In the genomic region with DNA sequence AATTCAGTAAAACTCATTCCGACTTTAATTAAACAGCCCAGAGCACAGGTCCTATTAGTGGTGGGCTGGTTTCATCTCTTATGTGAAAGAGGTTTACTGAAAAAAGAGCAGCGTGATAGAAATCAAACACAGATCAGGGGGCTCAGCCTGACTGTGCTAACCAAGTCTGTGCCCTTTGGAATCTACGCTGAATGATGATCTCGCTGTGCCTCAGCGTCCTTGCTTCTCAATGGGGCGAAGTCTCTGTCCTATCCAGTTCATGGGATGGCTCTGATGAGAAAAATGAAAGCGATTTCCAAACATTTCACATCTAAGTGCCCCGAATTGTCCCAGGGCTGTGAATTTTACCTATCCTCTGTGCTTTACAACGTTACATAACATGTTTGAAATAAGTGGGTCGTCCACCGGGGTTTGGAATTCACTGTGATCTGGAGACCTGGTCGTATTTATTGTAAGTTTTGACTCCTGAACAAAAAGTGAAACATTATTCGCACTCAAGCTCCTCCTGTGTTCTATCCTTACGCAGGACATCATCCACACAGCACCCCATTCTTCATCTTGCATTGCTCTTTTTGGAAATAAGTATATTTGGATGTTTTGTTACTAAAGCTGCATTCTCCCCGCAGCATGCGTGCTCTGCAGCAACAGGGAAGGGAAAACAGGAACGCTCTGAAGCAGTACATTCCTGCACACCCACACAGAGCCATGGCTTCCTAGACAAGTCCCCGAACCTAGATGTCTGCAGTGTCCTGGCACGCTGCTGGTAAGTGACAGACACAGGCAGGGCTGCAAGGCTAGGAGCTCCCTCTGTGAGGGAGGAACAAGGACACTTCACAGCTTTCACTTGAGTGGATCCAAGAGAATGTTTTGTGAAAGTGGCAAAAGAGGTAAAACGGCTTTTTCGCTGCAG, we compare ENCODE assay signal across 1 cellular context.
TF ChIP-seq lines count a peak whose summit lies in the region.

No MANE protein-coding gene starts in this region.

TF ChIP-seq in GM23338, 12 proteins besides CTCF, POLR2A, EP300 and RAD21 (continued from another document):
- no peak for TF ChIP-seq ZNF462 (CRISPR knock-in tag; IDR thresholded peaks at IDR 0.05)
- no peak for TF ChIP-seq STAT1 (IDR thresholded peaks at IDR 0.05; ENCODE audit: unreplicated experiment)
- no peak for TF ChIP-seq EZH2phosphoT487 (IDR thresholded peaks at IDR 0.05; ENCODE audit: unreplicated experiment)
- TF ChIP-seq, protein P1, sequence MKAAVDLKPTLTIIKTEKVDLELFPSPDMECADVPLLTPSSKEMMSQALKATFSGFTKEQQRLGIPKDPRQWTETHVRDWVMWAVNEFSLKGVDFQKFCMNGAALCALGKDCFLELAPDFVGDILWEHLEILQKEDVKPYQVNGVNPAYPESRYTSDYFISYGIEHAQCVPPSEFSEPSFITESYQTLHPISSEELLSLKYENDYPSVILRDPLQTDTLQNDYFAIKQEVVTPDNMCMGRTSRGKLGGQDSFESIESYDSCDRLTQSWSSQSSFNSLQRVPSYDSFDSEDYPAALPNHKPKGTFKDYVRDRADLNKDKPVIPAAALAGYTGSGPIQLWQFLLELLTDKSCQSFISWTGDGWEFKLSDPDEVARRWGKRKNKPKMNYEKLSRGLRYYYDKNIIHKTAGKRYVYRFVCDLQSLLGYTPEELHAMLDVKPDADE (IDR thresholded peaks at IDR 0.05): no peak
- TF ChIP-seq POLR2AphosphoS5 (IDR thresholded peaks at IDR 0.05; ENCODE audit: low read depth): no peak
